Comparison of ENCODE assay signal across 22 cellular contexts in the genomic region with DNA sequence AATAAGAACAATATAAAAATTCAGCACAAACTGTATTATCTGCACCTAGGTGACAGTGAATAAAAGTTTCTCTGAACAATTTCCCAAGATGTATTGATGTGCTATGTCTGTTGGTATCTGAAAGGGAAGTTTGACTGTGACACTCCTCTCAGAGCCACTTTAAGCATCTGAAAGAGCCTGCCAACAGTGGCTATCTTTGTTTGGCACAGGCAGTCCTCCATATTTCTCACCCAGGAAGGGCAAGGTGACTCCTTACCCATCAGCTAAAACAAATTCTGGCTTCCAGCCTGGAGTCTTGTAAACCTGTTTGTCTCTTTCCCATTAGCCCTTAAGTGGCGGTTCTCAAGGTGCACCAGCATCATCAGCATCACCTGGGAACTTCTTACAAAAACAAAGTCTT.
DNase-seq lines count a peak whose midpoint lies in the region; ATAC-seq and TF ChIP-seq lines count a peak whose summit lies in the region.
"Had no signal": no experiment of that assay in that cellular context is flagged by ENCODE, and none has a peak within 500 bp of the region (broad histone marks: within the 10 kb centered on the region; RNA-seq: fewer than 3 reads in every experiment).

No MANE protein-coding gene starts in this region.

- intact Hi-C loops in left ventricle myocardium inferior (cut with micrococcal nuclease) = no loop called here
- intact Hi-C loops in gastrocnemius medialis (cut with DNase I; ENCODE audit: low total_unique reads) = loop anchor here (5.0 to 10.0 kb wide), 2 partner anchors 174 to 532 kb away; partner anchors contain the start of gene NUS1

- no peaks in the 10 kb centered on the region for H3K9me2 ChIP-seq in MM.1S (replicated peaks; ENCODE audit: insufficient read depth, low read length)

- no peak for TF ChIP-seq POLR2A in gastrocnemius medialis (IDR thresholded peaks at IDR 0.05)

- ATAC-seq in gastrocnemius medialis = no peak
- ATAC-seq in GM21447 (IDR thresholded peaks at IDR 0.05; ENCODE audit: unreplicated experiment) = no peak
- ATAC-seq: Panc1, T-cell had no signal

- H3K36me3 ChIP-seq in left ventricle myocardium inferior = no peaks in the 10 kb centered on the region
- H3K36me3 ChIP-seq in gastrocnemius medialis = no peaks in the 10 kb centered on the region
- no peaks in the 10 kb centered on the region for H3K36me3 ChIP-seq in MM.1S (replicated peaks; ENCODE audit: insufficient read depth, low read length)
- H3K36me3 ChIP-seq: MG63, SJCRH30 had no signal

- no peaks in the 10 kb centered on the region for H3K27me3 ChIP-seq in left ventricle myocardium inferior (ENCODE audit: low read depth)
- no peaks in the 10 kb centered on the region for H3K27me3 ChIP-seq in gastrocnemius medialis
- no peaks in the 10 kb centered on the region for H3K27me3 ChIP-seq in MM.1S (replicated peaks; ENCODE audit: insufficient read depth, low read length)
- H3K27me3 ChIP-seq: MG63, SJCRH30 had no signal

- H3K27ac ChIP-seq in left ventricle myocardium inferior (replicated peaks) (peak overlapping the region; percentile 61), gastrocnemius medialis (peak overlapping the region in 3 of 4 donors; percentile 32 to 92 (median 42)), MM.1S (ENCODE audit: low read length) (no peak overlapping the region)
- H3K27ac ChIP-seq: C4-2B had no signal

- no peak overlapping the region for H3K9ac ChIP-seq in MM.1S (ENCODE audit: low read length)

- H3K9me3 ChIP-seq in left ventricle myocardium inferior (replicated peaks) = peaks cover 8% of the 10 kb centered on the region
- no peaks in the 10 kb centered on the region for H3K9me3 ChIP-seq in gastrocnemius medialis
- no peaks in the 10 kb centered on the region for H3K9me3 ChIP-seq in MM.1S (replicated peaks; ENCODE audit: insufficient read depth, low read length)
- H3K9me3 ChIP-seq: SJCRH30 had no signal

- H3K4me2 ChIP-seq in MM.1S (ENCODE audit: low read depth, low read length) = no peak overlapping the region

- DNase-seq in NCI-H2029 (lab: John Stamatoyannopoulos, UW) (peak; percentile 40), RPMI8226 (peak; percentile 18), left ventricle myocardium inferior (no peak), gastrocnemius medialis (peak in 1 of 2 donors; percentile 10), Ammon's horn (ENCODE audit: low spot score) (no peak), MM.1S (no peak)
- DNase-seq: CD8-positive, alpha-beta memory T cell; DMS 273 treated with DMSO at 0.1 percent for 48 hours; DMS79 treated with DMSO at 0.1 percent for 48 hours; GF-D8; HCEC 1CT; KBM-7; MG63; NCI-H1436; NCI-H187 treated with DMSO at 0.1 percent for 48 hours; NCI-H2227 treated with DMSO at 0.1 percent for 48 hours; NCI-H526 treated with DMSO at 0.1 percent for 48 hours; SJCRH30; T-cell had no signal

- no peaks in the 10 kb centered on the region for H3F3A ChIP-seq in MM.1S (ENCODE audit: insufficient read depth, low read length)

- H3K4me3 ChIP-seq in left ventricle myocardium inferior (no peak overlapping the region), gastrocnemius medialis (no peak overlapping the region), MM.1S (ENCODE audit: low read length) (no peak overlapping the region)
- H3K4me3 ChIP-seq: MG63, SJCRH30 had no signal

- peaks cover 23% of the 10 kb centered on the region for H3K4me1 ChIP-seq in left ventricle myocardium inferior
- H3K4me1 ChIP-seq in gastrocnemius medialis = peaks cover 27 to 31% of the 10 kb centered on the region in 2 donors
- peaks cover 17% of the 10 kb centered on the region for H3K4me1 ChIP-seq in MM.1S (ENCODE audit: low read length)

- no peak for TF ChIP-seq CTCF in left ventricle myocardium inferior (IDR thresholded peaks at IDR 0.05; ENCODE audit: borderline replicate concordance)
- no peak for TF ChIP-seq CTCF in gastrocnemius medialis (IDR thresholded peaks at IDR 0.05 in 4 of 5, conservative IDR thresholded peaks at IDR 0.05 in 1 of 5)
- TF ChIP-seq CTCF in MM.1S (IDR thresholded peaks at IDR 0.05; ENCODE audit: low read length) = no peak

- in situ Hi-C loops in gastrocnemius medialis (cut with MboI; ENCODE audit: low sequenced_read_pairs in 4 of 4) = no loop called here

- H4K20me1 ChIP-seq in MM.1S (ENCODE audit: insufficient read depth, low read length) = no peaks in the 10 kb centered on the region

- H2AFZ ChIP-seq in MM.1S (ENCODE audit: low read length) = no peak overlapping the region

- no peaks in the 10 kb centered on the region for H3K79me2 ChIP-seq in MM.1S (ENCODE audit: low read length)

Comparison
In these comparisons a context has a peak if more than half of its experiments do, and no peak if none do; other contexts are left out.
1. DNase-seq: peak in NCI-H2029 (single experiment) and RPMI8226 (single experiment); none in left ventricle myocardium inferior (single experiment), Ammon's horn (single experiment) and MM.1S (single experiment).